ENCODE assay signal across 27 cellular contexts in the genomic region with DNA sequence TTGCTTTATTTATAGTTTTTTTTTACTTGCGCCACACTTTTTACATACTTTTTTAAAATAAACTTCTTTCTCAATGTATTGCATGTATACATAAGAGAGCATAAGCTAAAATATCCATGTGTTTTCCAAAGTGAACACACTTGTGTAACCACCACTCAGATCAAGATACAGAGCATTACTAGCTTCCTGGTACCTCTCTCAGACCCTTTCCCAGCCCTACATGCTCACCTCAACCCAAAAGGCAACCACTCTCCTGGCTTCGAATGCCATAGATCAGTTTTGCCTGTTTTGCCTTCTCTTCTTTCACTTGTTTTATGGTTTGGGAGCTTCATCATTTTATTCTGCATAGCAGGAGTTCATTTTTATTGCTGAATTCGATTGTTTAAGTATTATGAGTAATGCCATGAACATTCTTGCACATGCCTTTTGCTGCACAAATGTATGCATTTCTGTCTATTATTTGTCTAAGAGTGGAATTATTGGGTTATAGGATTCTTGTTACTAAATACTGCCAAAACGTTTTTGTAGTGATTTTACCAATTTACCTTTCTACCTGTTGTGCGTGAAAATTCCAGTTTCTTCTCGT. TPM values are rescaled to one million over a fixed set of nuclear protein-coding genes. Genes with fewer than 3 reads are reported as not detected.
A peak's percentile ranks its signal among the peaks of the same experiment; 100 is the strongest.
DNase-seq lines count a peak whose midpoint lies in the region; ATAC-seq and TF ChIP-seq lines count a peak whose summit lies in the region.
"Had no signal": no experiment of that assay in that cellular context is flagged by ENCODE, and none has a peak within 500 bp of the region (broad histone marks: within the 10 kb centered on the region; RNA-seq: fewer than 3 reads in every experiment).

No MANE protein-coding gene starts in this region.

- H3K4me2 ChIP-seq in skeletal muscle satellite cell (ENCODE audit: low read length) = peak overlapping the region; percentile 39

- no peak overlapping the region for H3K9ac ChIP-seq in skeletal muscle satellite cell (ENCODE audit: low read depth, low read length)

- H3K9me3 ChIP-seq in skeletal muscle satellite cell (replicated peaks; ENCODE audit: low read length) = no peaks in the 10 kb centered on the region
- H3K9me3 ChIP-seq: Caco-2, spleen had no signal

- H3K36me3 Mint-ChIP-seq in activated T-cell treated with anti-CD3 and anti-CD28 coated beads, Interleukin-2, amount 50 U/mL, for 72 hours (ENCODE audit: insufficient read depth in 2 of 2) = peaks cover 0 to 1% of the 10 kb centered on the region in 2 donors

- H3K4me3 ChIP-seq in LNCaP clone FGC (ENCODE audit: low read depth, low read length) (no peak overlapping the region), choroid plexus epithelial cell (ENCODE audit: low read depth, low read length) (no peak overlapping the region), skeletal muscle satellite cell (ENCODE audit: low read length) (no peak overlapping the region)
- H3K4me3 ChIP-seq: dorsolateral prefrontal cortex, spleen had no signal

- no peaks in the 10 kb centered on the region for H3K9me3 Mint-ChIP-seq in activated T-cell treated with anti-CD3 and anti-CD28 coated beads, Interleukin-2, amount 50 U/mL, for 72 hours
- H3K9me3 Mint-ChIP-seq: activated B cell treated with CpG ODN at 0.5 μM for 24 hours; activated naive CD4-positive, alpha-beta T cell treated with anti-CD3 and anti-CD28 coated beads, Interleukin-2, amount 50 U/mL, for 72 hours; central memory CD8-positive, alpha-beta T cell; stimulated activated effector memory CD8-positive, alpha-beta T cell treated with anti-CD3 and anti-CD28 coated beads, Interleukin-12 subunit alpha, Interleukin-12 subunit beta, amount 100 ng/mL, for 72 hours had no signal

- peaks cover 19% of the 10 kb centered on the region for H3K4me1 ChIP-seq in skeletal muscle satellite cell (ENCODE audit: control insufficient read depth, insufficient read depth, low read length)
- H3K4me1 ChIP-seq: Caco-2, spleen had no signal

- no peak for TF ChIP-seq CTCF in LNCaP clone FGC (IDR thresholded peaks at IDR 0.05; ENCODE audit: control insufficient read depth, extremely low read depth, insufficient read depth)
- TF ChIP-seq CTCF in choroid plexus epithelial cell (conservative IDR thresholded peaks at IDR 0.05; ENCODE audit: low read depth, low read length) = no peak

- no peak overlapping the region for H3K4me3 Mint-ChIP-seq in activated T-cell treated with anti-CD3 and anti-CD28 coated beads, Interleukin-2, amount 50 U/mL, for 72 hours
- H3K4me3 Mint-ChIP-seq: activated B cell treated with CpG ODN at 0.5 μM for 24 hours; central memory CD8-positive, alpha-beta T cell; naive thymus-derived CD4-positive, alpha-beta T cell; stimulated activated effector memory CD8-positive, alpha-beta T cell treated with anti-CD3 and anti-CD28 coated beads, Interleukin-12 subunit alpha, Interleukin-12 subunit beta, amount 100 ng/mL, for 72 hours had no signal

- H3K27ac Mint-ChIP-seq in activated T-cell treated with anti-CD3 and anti-CD28 coated beads, Interleukin-2, amount 50 U/mL, for 72 hours = peak overlapping the region; percentile 51
- H3K27ac Mint-ChIP-seq: activated B cell treated with CpG ODN at 0.5 μM for 24 hours; activated naive CD4-positive, alpha-beta T cell treated with anti-CD3 and anti-CD28 coated beads, Interleukin-2, amount 50 U/mL, for 72 hours; stimulated activated effector memory CD8-positive, alpha-beta T cell treated with anti-CD3 and anti-CD28 coated beads, Interleukin-12 subunit alpha, Interleukin-12 subunit beta, amount 100 ng/mL, for 72 hours had no signal

- H3K4me1 Mint-ChIP-seq in activated T-cell treated with anti-CD3 and anti-CD28 coated beads, Interleukin-2, amount 50 U/mL, for 72 hours (ENCODE audit: low read depth) = peaks cover 2% of the 10 kb centered on the region
- H3K4me1 Mint-ChIP-seq: activated B cell treated with CpG ODN at 0.5 μM for 24 hours had no signal

- H3K27me3 Mint-ChIP-seq in activated T-cell treated with anti-CD3 and anti-CD28 coated beads, Interleukin-2, amount 50 U/mL, for 72 hours (ENCODE audit: low read depth) = no peaks in the 10 kb centered on the region
- H3K27me3 Mint-ChIP-seq: activated B cell treated with CpG ODN at 0.5 μM for 24 hours; central memory CD8-positive, alpha-beta T cell; naive thymus-derived CD4-positive, alpha-beta T cell had no signal

- ATAC-seq in activated T-cell treated with anti-CD3 and anti-CD28 coated beads, Interleukin-2, amount 50 U/mL, for 72 hours (replicated peaks in 1 of 2) = no peak
- ATAC-seq in GM19452 (IDR thresholded peaks at IDR 0.05; ENCODE audit: unreplicated experiment) = no peak
- ATAC-seq: activated naive CD4-positive, alpha-beta T cell treated with anti-CD3 and anti-CD28 coated beads, Interleukin-2, amount 50 U/mL, for 72 hours; left lobe of liver; naive thymus-derived CD4-positive, alpha-beta T cell; stimulated activated effector memory CD8-positive, alpha-beta T cell treated with anti-CD3 and anti-CD28 coated beads, Interleukin-12 subunit alpha, Interleukin-12 subunit beta, amount 100 ng/mL, for 72 hours had no signal

- no peaks in the 10 kb centered on the region for H3K27me3 ChIP-seq in skeletal muscle satellite cell (ENCODE audit: control insufficient read depth, insufficient read depth, low read length)
- H3K27me3 ChIP-seq: dorsolateral prefrontal cortex, spleen had no signal

- no peaks in the 10 kb centered on the region for H3K36me3 ChIP-seq in skeletal muscle satellite cell (ENCODE audit: insufficient read depth, low read length)

- DNase-seq in activated T-cell treated with anti-CD3 and anti-CD28 coated beads, Interleukin-2, amount 50 U/mL, for 72 hours = no peak
- no peak for DNase-seq in activated T-cell treated with anti-CD3 and anti-CD28 coated beads, Interleukin-2, amount 50 U/mL, for 1 hour
- DNase-seq in LNCaP clone FGC (ENCODE audit: low read depth) (peak; percentile 11), choroid plexus epithelial cell (ENCODE audit: low read depth) (peak; percentile 14), RKO (ENCODE audit: low spot score) (no peak), epidermal melanocyte (ENCODE audit: insufficient read length, low spot score) (no peak)
- DNase-seq: activated B cell treated with CpG ODN at 0.5 μM for 24 hours; aorta; Caco-2; DMS79 treated with DMSO at 0.1 percent for 48 hours; dorsolateral prefrontal cortex; naive thymus-derived CD4-positive, alpha-beta T cell; NCI-H1417 treated with DMSO at 0.1 percent for 48 hours; NCI-H774; nucleus accumbens; SHP77; spleen; stimulated activated CD4-positive, alpha-beta T cell treated with anti-CD3 and anti-CD28 coated beads, Interleukin-2, amount 100 ng/mL, for 48 hours; substantia nigra; SW 1271; T1000 had no signal

RNA-seq across cellular contexts. Expression of a gene that starts 45.9 kb away (rescaled TPM):
- 10 to 100 TPM in 1 of 2 donors, 1 to 10 TPM in 1; 8.5 to 10.3 TPM for total RNA-seq in activated T-cell treated with anti-CD3 and anti-CD28 coated beads, Interleukin-2, amount 50 U/mL, for 72 hours
- total RNA-seq in skeletal muscle satellite cell (2012; rRNA removed) = 9.2 and 12.7 TPM in 2 replicates

Comparison
In these comparisons a context has a peak if more than half of its experiments do, and no peak if none do; other contexts are left out.
1. DNase-seq: peak in LNCaP clone FGC (single experiment) and choroid plexus epithelial cell (single experiment); none in activated T-cell treated with anti-CD3 and anti-CD28 coated beads, Interleukin-2, amount 50 U/mL, for 72 hours (0 of 2), activated T-cell treated with anti-CD3 and anti-CD28 coated beads, Interleukin-2, amount 50 U/mL, for 1 hour (single experiment), RKO (single experiment) and epidermal melanocyte (single experiment).